In the genomic region with DNA sequence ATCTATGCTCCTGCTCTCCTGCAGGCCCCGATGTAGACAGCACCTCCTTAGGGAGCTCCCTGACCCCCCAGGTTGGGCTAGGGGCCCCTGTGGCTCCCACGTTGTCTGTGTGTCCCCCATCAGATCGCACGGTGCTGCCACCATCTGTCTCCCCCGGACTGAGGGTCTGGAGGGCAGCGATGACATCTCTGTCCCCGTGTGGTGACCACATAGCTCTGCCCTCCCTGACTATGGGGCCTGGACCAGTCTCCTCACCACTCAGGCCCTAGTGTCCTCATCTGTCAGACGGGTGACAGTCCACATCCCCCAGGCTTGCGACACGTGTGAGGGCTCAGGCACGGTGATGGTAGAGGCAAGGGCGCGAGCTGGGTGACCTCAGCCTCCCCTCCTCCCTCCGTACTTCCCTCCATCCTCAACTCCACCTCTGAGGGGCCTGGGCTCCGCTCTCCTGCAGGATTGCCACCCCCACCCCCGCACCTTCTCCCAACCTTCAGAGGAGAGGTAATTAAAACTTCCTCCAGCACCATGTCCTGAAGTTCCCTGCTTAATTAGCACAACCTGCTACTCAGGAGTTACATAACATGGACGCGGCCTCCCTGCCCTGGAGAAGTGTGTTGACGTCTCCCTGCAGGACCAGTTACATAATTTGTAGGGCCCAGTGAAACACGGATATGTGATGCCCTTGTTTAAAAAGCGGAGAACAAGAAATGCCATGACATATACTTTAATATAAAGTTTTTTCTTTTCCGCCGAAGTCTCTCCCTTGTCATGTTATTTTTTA, we compare ENCODE assay signal across 20 cellular contexts.
DNase-seq lines count a peak whose midpoint lies in the region; ATAC-seq, FAIRE-seq and TF ChIP-seq lines count a peak whose summit lies in the region.
"Had no signal": no experiment of that assay in that cellular context is flagged by ENCODE, and none has a peak within 500 bp of the region (broad histone marks: within the 10 kb centered on the region; RNA-seq: fewer than 3 reads in every experiment).

No MANE protein-coding gene starts in this region.

- H4K20me1 ChIP-seq in HepG2 (ENCODE audit: insufficient read depth, low read length), result no peaks in the 10 kb centered on the region

- no peak for ATAC-seq in right lobe of liver
- ATAC-seq in HepG2, result no peak
- no peak for ATAC-seq in sciatic nerve
- ATAC-seq in stimulated activated naive CD8-positive, alpha-beta T cell treated with anti-CD3 and anti-CD28 coated beads, Interleukin-15, amount 100 ng/mL, for 72 hours, result no peak
- no peak for ATAC-seq in heart left ventricle
- ATAC-seq: GM12878, K562 had no signal

- H3K4me3 ChIP-seq in right lobe of liver, result no peak overlapping the region
- H3K4me3 ChIP-seq in HepG2 (replicated peaks in 1 of 3; ENCODE audit: insufficient read depth in 1 of 3, low read depth in 2 of 3, low read length in 3 of 3), result no peak overlapping the region
- no peak overlapping the region for H3K4me3 ChIP-seq in endodermal cell (ENCODE audit: low read length)
- no peak overlapping the region for H3K4me3 ChIP-seq in heart left ventricle
- H3K4me3 ChIP-seq: GM12878, GM23248, K562 had no signal

- H3K4me2 ChIP-seq in HepG2 (ENCODE audit: low read depth, low read length), result no peak overlapping the region

- peaks cover 9% of the 10 kb centered on the region for H3K9me3 Mint-ChIP-seq in endodermal cell
- H3K9me3 Mint-ChIP-seq in stimulated activated naive CD8-positive, alpha-beta T cell treated with anti-CD3 and anti-CD28 coated beads, Interleukin-15, amount 100 ng/mL, for 72 hours, result peaks cover 8 to 14% of the 10 kb centered on the region in 2 donors

- TF ChIP-seq CTCF in right lobe of liver (IDR thresholded peaks at IDR 0.05), result no peak
- no peak for TF ChIP-seq CTCF in HepG2 (CRISPR knock-in tag; IDR thresholded peaks at IDR 0.05)
- TF ChIP-seq CTCF in endodermal cell (conservative IDR thresholded peaks at IDR 0.05), result no peak
- TF ChIP-seq CTCF in heart left ventricle (IDR thresholded peaks at IDR 0.05), result no peak

- no peak for TF ChIP-seq POLR2A in right lobe of liver (IDR thresholded peaks at IDR 0.05)
- TF ChIP-seq POLR2A in HepG2 (IDR thresholded peaks at IDR 0.05; ENCODE audit: insufficient read depth in 1 of 2, low read depth in 2 of 2, low read length in 2 of 2), result no peak
- TF ChIP-seq POLR2A in heart left ventricle (IDR thresholded peaks at IDR 0.05), result no peak

- H3K36me3 ChIP-seq in right lobe of liver, result no peaks in the 10 kb centered on the region
- H3K36me3 ChIP-seq in HepG2 (replicated peaks in 1 of 2; ENCODE audit: control insufficient read depth in 1 of 2, insufficient read depth in 2 of 2, low read length in 2 of 2), result no peaks in the 10 kb centered on the region
- H3K36me3 ChIP-seq in endodermal cell (ENCODE audit: control insufficient read depth, insufficient read depth, low read length), result no peaks in the 10 kb centered on the region
- no peaks in the 10 kb centered on the region for H3K36me3 ChIP-seq in heart left ventricle

- H3K27me3 ChIP-seq in right lobe of liver, result no peaks in the 10 kb centered on the region
- peaks cover 2 to 25% of the 10 kb centered on the region in 2 experiments; a peak in 3 of 5 replicates for H3K27me3 ChIP-seq in HepG2 (ENCODE audit: control insufficient read depth in 1 of 2, insufficient read depth in 2 of 2, low read length in 2 of 2)
- H3K27me3 ChIP-seq in endodermal cell (ENCODE audit: control insufficient read depth, insufficient read depth, low read length, poor library complexity, severe bottlenecking), result peaks cover 72% of the 10 kb centered on the region
- H3K27me3 ChIP-seq in heart left ventricle, result peaks cover 0 to 50% (median 10%) of the 10 kb centered on the region in 9 donors

- in situ Hi-C loops in HepG2 (cut with HindIII; ENCODE audit: extremely low pct_ligation_motif_present, low pct_unique_long_range_greater_than_20kb), result no loop called here

- FAIRE-seq in HepG2 (lab: Jason Lieb, UNC), result no peak
- FAIRE-seq: GM12878, GM18507, GM19239, HTR-8/SVneo, K562 had no signal

- no peak overlapping the region for H3K4me3 Mint-ChIP-seq in endodermal cell
- H3K4me3 Mint-ChIP-seq in stimulated activated naive CD8-positive, alpha-beta T cell treated with anti-CD3 and anti-CD28 coated beads, Interleukin-15, amount 100 ng/mL, for 72 hours, result no peak overlapping the region
- H3K4me3 Mint-ChIP-seq: CD4-positive, CD25-positive, alpha-beta regulatory T cell had no signal

- H3K27ac ChIP-seq in right lobe of liver, result no peak overlapping the region
- H3K27ac ChIP-seq in HepG2 (ENCODE audit: extremely low read length, insufficient read depth, low read length), result no peak overlapping the region
- H3K27ac ChIP-seq in endodermal cell (ENCODE audit: low read depth, low read length), result no peak overlapping the region
- H3K27ac ChIP-seq in heart left ventricle, result no peak overlapping the region
- H3K27ac ChIP-seq: GM23248 had no signal

- CTCF ChIA-PET in HepG2 (lab: Yijun Ruan, JAX; ENCODE audit: low intra/inter-chr PET ratio, low total read pairs), result no interaction called here

- H3K27me3 Mint-ChIP-seq in endodermal cell (ENCODE audit: insufficient read depth), result peaks cover 37% of the 10 kb centered on the region
- peaks cover 41% of the 10 kb centered on the region for H3K27me3 Mint-ChIP-seq in stimulated activated naive CD8-positive, alpha-beta T cell treated with anti-CD3 and anti-CD28 coated beads, Interleukin-15, amount 100 ng/mL, for 72 hours

- H3K9me3 ChIP-seq in right lobe of liver (no peaks in the 10 kb centered on the region), HepG2 (ENCODE audit: low read length) (no peaks in the 10 kb centered on the region), endodermal cell (ENCODE audit: control insufficient read depth, low read length) (peaks cover 9% of the 10 kb centered on the region), heart left ventricle (peaks cover 0 to 10% (median 4%) of the 10 kb centered on the region in 12 donors)

- no peak overlapping the region for H3K27ac Mint-ChIP-seq in endodermal cell
- no peak overlapping the region for H3K27ac Mint-ChIP-seq in stimulated activated naive CD8-positive, alpha-beta T cell treated with anti-CD3 and anti-CD28 coated beads, Interleukin-15, amount 100 ng/mL, for 72 hours
- H3K27ac Mint-ChIP-seq: CD4-positive, CD25-positive, alpha-beta regulatory T cell had no signal

- no peak overlapping the region for H2AFZ ChIP-seq in HepG2 (ENCODE audit: low read length)
- H2AFZ ChIP-seq: GM23248 had no signal

- TF ChIP-seq EP300 in HepG2 (IDR thresholded peaks at IDR 0.05; ENCODE audit: low read depth in 2 of 2, low read length in 2 of 2), result no peak
- no peak for TF ChIP-seq EP300 in HepG2 (CRISPR knock-in tag; IDR thresholded peaks at IDR 0.05; ENCODE audit: borderline replicate concordance)

- no peaks in the 10 kb centered on the region for H3K79me2 ChIP-seq in HepG2 (ENCODE audit: insufficient read depth, low read length)

- POLR2A ChIA-PET in HepG2 (lab: Yijun Ruan, JAX), result no interaction called here

- no peaks in the 10 kb centered on the region for H3K36me3 Mint-ChIP-seq in endodermal cell (ENCODE audit: low read depth)
- H3K36me3 Mint-ChIP-seq: CD4-positive, CD25-positive, alpha-beta regulatory T cell had no signal

- intact Hi-C loops in right lobe of liver (cut with DNase I) (no loop called here), HepG2 (cut with micrococcal nuclease; ENCODE audit: unreplicated experiment) (no loop called here), sciatic nerve (cut with DNase I) (no loop called here), heart left ventricle (cut with DNase I) (loop anchor here in 1 of 10 donors (2.0 kb wide), 1 partner anchor 20 kb away; no protein-coding TSS in a partner anchor)

- no TSS peak for BruUV-seq in HepG2 (replicated peaks; lab: Mats Ljungman, UMichigan)

- WGBS in right lobe of liver (ENCODE audit: insufficient coverage, low coverage, low lambda C conversion rate, missing lambda C conversion rate), result 54% methylated on average over 16 of the region's 23 CpGs
- WGBS in HepG2 (ENCODE audit: low lambda C conversion rate), result 41% methylated on average over 11 of the region's 23 CpGs
- WGBS in endodermal cell (ENCODE audit: insufficient coverage in 1 of 2, insufficient read length in 1 of 2), 2 experiments, result 83 to 92% methylated on average over 14 to 21 of the region's 23 CpGs
- 54 to 64% (median 61%) methylated on average over 23 of the region's 23 CpGs for WGBS in heart left ventricle, 4 donors

- H3K9ac ChIP-seq in HepG2 (ENCODE audit: insufficient read depth, low read depth, low read length) (no peak overlapping the region), endodermal cell (ENCODE audit: extremely low read depth, low read length, poor library complexity, severe bottlenecking) (no peak overlapping the region)
- H3K9ac ChIP-seq: GM23248 had no signal

- H3K4me1 ChIP-seq in right lobe of liver (no peaks in the 10 kb centered on the region), HepG2 (ENCODE audit: insufficient read depth, low read length) (no peaks in the 10 kb centered on the region), endodermal cell (ENCODE audit: control insufficient read depth, insufficient read depth, low read length) (peaks cover 3% of the 10 kb centered on the region), heart left ventricle (no peaks in the 10 kb centered on the region)

- no peak for TF ChIP-seq RAD21 in HepG2 (CRISPR knock-in tag; IDR thresholded peaks at IDR 0.05)

- peaks cover 28% of the 10 kb centered on the region for H3K4me1 Mint-ChIP-seq in endodermal cell
- H3K4me1 Mint-ChIP-seq in stimulated activated naive CD8-positive, alpha-beta T cell treated with anti-CD3 and anti-CD28 coated beads, Interleukin-15, amount 100 ng/mL, for 72 hours, result no peaks in the 10 kb centered on the region
- H3K4me1 Mint-ChIP-seq: CD4-positive, CD25-positive, alpha-beta regulatory T cell had no signal

- DNase-seq in right lobe of liver, result peak in 2 of 3 donors; percentile 4 to 39
- no peak for DNase-seq in HepG2 (ENCODE audit: low spot score)
- DNase-seq in endodermal cell, result peak; percentile 33
- peak; percentile 49 for DNase-seq in sciatic nerve (ENCODE audit: low spot score)
- no peak for DNase-seq in KG1 (lab: John Stamatoyannopoulos, UW)
- no peak for DNase-seq in stimulated activated naive CD8-positive, alpha-beta T cell treated with anti-CD3 and anti-CD28 coated beads, Interleukin-15, amount 100 ng/mL, for 72 hours
- no peak for DNase-seq in heart left ventricle
- no peak for DNase-seq in HuH-7 (ENCODE audit: low spot score)
- DNase-seq: ACHN; CD4-positive, CD25-positive, alpha-beta regulatory T cell; GM23248; NCI-H146; NCI-H2081 treated with DMSO at 0.1 percent for 48 hours; NCI-H226; NK-92 treated with Interleukin-12 subunit alpha and Interleukin-12 subunit beta, amount 100 ng/mL, for 24 hours had no signal

Comparison
In these comparisons a context has a peak if more than half of its experiments do, and no peak if none do; other contexts are left out.
1. DNase-seq: peak in right lobe of liver (2 of 3), endodermal cell (single experiment) and sciatic nerve (single experiment); none in HepG2 (single experiment), KG1 (single experiment), stimulated activated naive CD8-positive, alpha-beta T cell treated with anti-CD3 and anti-CD28 coated beads, Interleukin-15, amount 100 ng/mL, for 72 hours (0 of 2), heart left ventricle (0 of 5) and HuH-7 (single experiment).